Comparison of ENCODE assay signal across 24 cellular contexts in the genomic region with DNA sequence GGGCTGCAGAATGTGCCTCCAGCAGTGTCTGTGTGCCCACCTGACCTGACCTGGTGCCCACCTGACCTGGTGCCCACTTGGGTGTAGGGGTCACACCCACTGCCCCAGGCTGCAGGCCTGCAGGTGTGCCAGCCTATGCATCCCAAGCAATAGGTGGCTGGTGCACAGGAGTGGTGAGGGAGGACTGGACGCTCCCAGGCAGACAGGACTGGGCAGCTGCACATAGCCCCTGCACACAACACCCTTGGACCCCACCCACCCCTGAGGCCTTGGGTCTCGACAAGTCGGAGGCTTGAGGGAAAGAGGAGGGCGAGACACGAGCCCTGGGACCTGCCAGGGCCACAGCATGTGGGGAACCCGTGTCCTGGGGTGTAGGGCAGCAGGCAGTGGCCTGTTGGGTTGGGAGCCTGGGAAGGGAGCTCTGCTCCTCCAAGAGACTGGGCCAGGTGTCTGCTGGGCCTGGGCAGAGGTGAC. TPM values are rescaled to one million over a fixed set of nuclear protein-coding genes. Genes with fewer than 3 reads are reported as not detected.
DNase-seq lines count a peak whose midpoint lies in the region; ATAC-seq and TF ChIP-seq lines count a peak whose summit lies in the region.
"Had no signal": no experiment of that assay in that cellular context is flagged by ENCODE, and none has a peak within 500 bp of the region (broad histone marks: within the 10 kb centered on the region; RNA-seq: fewer than 3 reads in every experiment).

No MANE protein-coding gene starts in this region.

- H3K4me1 ChIP-seq in RWPE2 (ENCODE audit: insufficient read depth, poor library complexity, severe bottlenecking) (peaks cover 18% of the 10 kb centered on the region), vagina (peaks cover 59% of the 10 kb centered on the region)
- H3K4me1 ChIP-seq: SJCRH30 had no signal

- peaks cover 2% of the 10 kb centered on the region for H3K27me3 Mint-ChIP-seq in activated CD4-positive, alpha-beta T cell treated with anti-CD3 and anti-CD28 coated beads for 36 hours
- H3K27me3 Mint-ChIP-seq: activated naive CD4-positive, alpha-beta T cell treated with anti-CD3 and anti-CD28 coated beads, Interleukin-2, amount 50 U/mL, for 24 hours; brain had no signal

- TF ChIP-seq CTCF in RWPE2 (IDR thresholded peaks at IDR 0.05; ENCODE audit: poor library complexity, severe bottlenecking) (no peak), vagina (IDR thresholded peaks at IDR 0.05) (no peak)

- peaks cover 4% of the 10 kb centered on the region for H3K27me3 ChIP-seq in RWPE2 (ENCODE audit: insufficient read depth, poor library complexity, severe bottlenecking)
- no peaks in the 10 kb centered on the region for H3K27me3 ChIP-seq in vagina
- H3K27me3 ChIP-seq: ovary, thyroid gland had no signal

- intact Hi-C loops in Right ventricle myocardium superior (cut with DNase I) = no loop called here
- intact Hi-C loops in Right ventricle myocardium inferior (cut with DNase I) = no loop called here
- intact Hi-C loops in vagina (cut with DNase I) = no loop called here
- intact Hi-C loops in activated CD4-positive, alpha-beta T cell treated with anti-CD3 and anti-CD28 coated beads for 36 hours (cut with DNase I, micrococcal nuclease) = no loop called here

- ATAC-seq in Right ventricle myocardium superior (ENCODE audit: poor library complexity) (no peak), Right ventricle myocardium inferior (no peak), RWPE2 (ENCODE audit: low read depth) (no peak)
- no peak for ATAC-seq in activated CD4-positive, alpha-beta T cell treated with anti-CD3 and anti-CD28 coated beads for 36 hours
- ATAC-seq: gastroesophageal sphincter had no signal

- H3K9me3 ChIP-seq in RWPE2 (ENCODE audit: severe bottlenecking) (no peaks in the 10 kb centered on the region), vagina (no peaks in the 10 kb centered on the region)
- H3K9me3 ChIP-seq: A549, gastroesophageal sphincter, ovary, SJCRH30, thyroid gland had no signal

- DNase-seq in Right ventricle myocardium superior = peak; percentile 31
- DNase-seq in Right ventricle myocardium inferior (ENCODE audit: missing footprints) = no peak
- peak; percentile 60 for DNase-seq in RWPE2 (ENCODE audit: low spot score)
- peak; percentile 49 for DNase-seq in islet precursor cell
- no peak for DNase-seq in vagina (ENCODE audit: extremely low spot score in 2 of 2)
- DNase-seq in NCI-H2171 (lab: John Stamatoyannopoulos, UW) = no peak
- no peak for DNase-seq in DMS53 (lab: John Stamatoyannopoulos, UW)
- DNase-seq in activated CD4-positive, alpha-beta T cell treated with anti-CD3 and anti-CD28 coated beads for 36 hours = no peak
- DNase-seq: activated CD4-positive, alpha-beta T cell treated with anti-CD3 and anti-CD28 coated beads for 48 hours; activated T-cell treated with anti-CD3 and anti-CD28 coated beads for 4 hours; CD4-positive, alpha-beta memory T cell; cortex of kidney; DND-41; NCI-H345; SJCRH30; small intestine; T-helper 9 cell; thyroid gland had no signal

- CTCF ChIA-PET in activated CD4-positive, alpha-beta T cell treated with anti-CD3 and anti-CD28 coated beads for 36 hours (lab: Charles Lee) = no interaction called here

- H3K36me3 Mint-ChIP-seq in activated CD4-positive, alpha-beta T cell treated with anti-CD3 and anti-CD28 coated beads for 36 hours (ENCODE audit: low read depth) = no peaks in the 10 kb centered on the region
- H3K36me3 Mint-ChIP-seq: activated naive CD4-positive, alpha-beta T cell treated with anti-CD3 and anti-CD28 coated beads, Interleukin-2, amount 50 U/mL, for 24 hours; brain; CD4-positive, alpha-beta memory T cell had no signal

- H3K27ac ChIP-seq in RWPE2 (ENCODE audit: poor library complexity, severe bottlenecking) = no peak overlapping the region
- H3K27ac ChIP-seq in vagina = peak overlapping the region; percentile 87
- H3K27ac ChIP-seq: gastroesophageal sphincter, ovary, SJCRH30, thyroid gland had no signal

- H3K4me3 Mint-ChIP-seq in activated CD4-positive, alpha-beta T cell treated with anti-CD3 and anti-CD28 coated beads for 36 hours = no peak overlapping the region
- H3K4me3 Mint-ChIP-seq: activated naive CD4-positive, alpha-beta T cell treated with anti-CD3 and anti-CD28 coated beads, Interleukin-2, amount 50 U/mL, for 24 hours; brain; CD4-positive, alpha-beta memory T cell had no signal

- TF ChIP-seq POLR2A in vagina (IDR thresholded peaks at IDR 0.05) = no peak

- H3K9me3 Mint-ChIP-seq in activated CD4-positive, alpha-beta T cell treated with anti-CD3 and anti-CD28 coated beads for 36 hours (ENCODE audit: low read depth) = no peaks in the 10 kb centered on the region
- H3K9me3 Mint-ChIP-seq: activated naive CD4-positive, alpha-beta T cell treated with anti-CD3 and anti-CD28 coated beads, Interleukin-2, amount 50 U/mL, for 24 hours; brain; CD4-positive, alpha-beta memory T cell had no signal

- H3K4me1 Mint-ChIP-seq in activated CD4-positive, alpha-beta T cell treated with anti-CD3 and anti-CD28 coated beads for 36 hours = no peaks in the 10 kb centered on the region
- H3K4me1 Mint-ChIP-seq: activated naive CD4-positive, alpha-beta T cell treated with anti-CD3 and anti-CD28 coated beads, Interleukin-2, amount 50 U/mL, for 24 hours; CD4-positive, alpha-beta memory T cell had no signal

- no peaks in the 10 kb centered on the region for H3K36me3 ChIP-seq in RWPE2 (ENCODE audit: low read depth)
- H3K36me3 ChIP-seq in vagina = no peaks in the 10 kb centered on the region
- H3K36me3 ChIP-seq: gastroesophageal sphincter, ovary, SJCRH30, thyroid gland had no signal

- H3K27ac Mint-ChIP-seq in activated CD4-positive, alpha-beta T cell treated with anti-CD3 and anti-CD28 coated beads for 36 hours = no peak overlapping the region
- H3K27ac Mint-ChIP-seq: activated naive CD4-positive, alpha-beta T cell treated with anti-CD3 and anti-CD28 coated beads, Interleukin-2, amount 50 U/mL, for 24 hours; CD4-positive, alpha-beta memory T cell had no signal

- no peak overlapping the region for H3K4me3 ChIP-seq in RWPE2 (ENCODE audit: severe bottlenecking)
- no peak overlapping the region for H3K4me3 ChIP-seq in vagina
- H3K4me3 ChIP-seq: A549, gastroesophageal sphincter, ovary, SJCRH30, thyroid gland had no signal

- POLR2A ChIA-PET in activated CD4-positive, alpha-beta T cell treated with anti-CD3 and anti-CD28 coated beads for 36 hours (lab: Charles Lee) = no interaction called here

RNA-seq across cellular contexts. Expression of a gene that starts 10.8 kb away (rescaled TPM):
- total RNA-seq in Right ventricle myocardium superior = 4.4 TPM
- 4.7 TPM for total RNA-seq in Right ventricle myocardium inferior
- total RNA-seq in vagina = 29.5 TPM
- 1 to 10 TPM; 2.1 TPM for total RNA-seq in activated CD4-positive, alpha-beta T cell treated with anti-CD3 and anti-CD28 coated beads for 36 hours
- total RNA-seq: M059J had no signal

RNA-seq across cellular contexts. Expression of a gene that starts 35.4 kb away (rescaled TPM):
- total RNA-seq in Right ventricle myocardium superior (16.6 TPM), Right ventricle myocardium inferior (16.5 TPM), vagina (13.0 TPM)
- total RNA-seq in activated CD4-positive, alpha-beta T cell treated with anti-CD3 and anti-CD28 coated beads for 36 hours = 1 to 10 TPM; 2.6 to 3.4 TPM

RNA-seq across cellular contexts. Expression of a gene that starts 57.8 kb away (rescaled TPM):
- total RNA-seq in Right ventricle myocardium superior (39.9 TPM), Right ventricle myocardium inferior (37.9 TPM), vagina (44.0 TPM)
- 10 to 100 TPM; 41.4 to 54.1 TPM for total RNA-seq in activated CD4-positive, alpha-beta T cell treated with anti-CD3 and anti-CD28 coated beads for 36 hours

Comparison
In these comparisons a context has a peak if more than half of its experiments do, and no peak if none do; other contexts are left out.
1. DNase-seq: peak in Right ventricle myocardium superior (single experiment), RWPE2 (single experiment) and islet precursor cell (single experiment); none in Right ventricle myocardium inferior (single experiment), vagina (0 of 2), NCI-H2171 (single experiment), DMS53 (single experiment) and activated CD4-positive, alpha-beta T cell treated with anti-CD3 and anti-CD28 coated beads for 36 hours (single experiment).